ENCODE assay signal across 1 cellular context in the genomic region with DNA sequence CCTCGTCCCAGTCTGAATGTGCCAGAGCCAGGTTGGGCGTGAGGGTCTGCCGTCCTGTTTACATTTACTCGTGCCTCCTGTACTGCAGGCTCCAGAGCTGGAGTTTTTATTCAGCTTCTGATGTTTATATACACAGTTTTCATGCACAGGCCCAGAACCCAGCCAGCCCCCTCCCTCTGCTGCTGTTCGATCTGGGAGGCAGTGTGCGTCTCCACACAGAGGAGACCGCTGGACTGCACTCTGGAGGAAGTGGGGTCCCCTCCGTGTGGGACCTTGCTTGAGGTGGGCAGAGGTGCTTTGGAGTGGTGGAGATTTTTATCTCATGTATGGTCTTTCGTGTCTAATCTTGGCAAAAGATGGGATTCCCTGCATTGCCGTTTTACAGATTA.
TF ChIP-seq lines count a peak whose summit lies in the region.

No MANE protein-coding gene starts in this region.

TF ChIP-seq in H1, 55 proteins besides CTCF, POLR2A, EP300 and RAD21:
- TF ChIP-seq CEBPB (IDR thresholded peaks at IDR 0.05; ENCODE audit: low read depth, low read length), result no peak
- no peak for TF ChIP-seq RFX5 (IDR thresholded peaks at IDR 0.05; ENCODE audit: borderline replicate concordance, low read depth, low read length)
- TF ChIP-seq, protein P1, sequence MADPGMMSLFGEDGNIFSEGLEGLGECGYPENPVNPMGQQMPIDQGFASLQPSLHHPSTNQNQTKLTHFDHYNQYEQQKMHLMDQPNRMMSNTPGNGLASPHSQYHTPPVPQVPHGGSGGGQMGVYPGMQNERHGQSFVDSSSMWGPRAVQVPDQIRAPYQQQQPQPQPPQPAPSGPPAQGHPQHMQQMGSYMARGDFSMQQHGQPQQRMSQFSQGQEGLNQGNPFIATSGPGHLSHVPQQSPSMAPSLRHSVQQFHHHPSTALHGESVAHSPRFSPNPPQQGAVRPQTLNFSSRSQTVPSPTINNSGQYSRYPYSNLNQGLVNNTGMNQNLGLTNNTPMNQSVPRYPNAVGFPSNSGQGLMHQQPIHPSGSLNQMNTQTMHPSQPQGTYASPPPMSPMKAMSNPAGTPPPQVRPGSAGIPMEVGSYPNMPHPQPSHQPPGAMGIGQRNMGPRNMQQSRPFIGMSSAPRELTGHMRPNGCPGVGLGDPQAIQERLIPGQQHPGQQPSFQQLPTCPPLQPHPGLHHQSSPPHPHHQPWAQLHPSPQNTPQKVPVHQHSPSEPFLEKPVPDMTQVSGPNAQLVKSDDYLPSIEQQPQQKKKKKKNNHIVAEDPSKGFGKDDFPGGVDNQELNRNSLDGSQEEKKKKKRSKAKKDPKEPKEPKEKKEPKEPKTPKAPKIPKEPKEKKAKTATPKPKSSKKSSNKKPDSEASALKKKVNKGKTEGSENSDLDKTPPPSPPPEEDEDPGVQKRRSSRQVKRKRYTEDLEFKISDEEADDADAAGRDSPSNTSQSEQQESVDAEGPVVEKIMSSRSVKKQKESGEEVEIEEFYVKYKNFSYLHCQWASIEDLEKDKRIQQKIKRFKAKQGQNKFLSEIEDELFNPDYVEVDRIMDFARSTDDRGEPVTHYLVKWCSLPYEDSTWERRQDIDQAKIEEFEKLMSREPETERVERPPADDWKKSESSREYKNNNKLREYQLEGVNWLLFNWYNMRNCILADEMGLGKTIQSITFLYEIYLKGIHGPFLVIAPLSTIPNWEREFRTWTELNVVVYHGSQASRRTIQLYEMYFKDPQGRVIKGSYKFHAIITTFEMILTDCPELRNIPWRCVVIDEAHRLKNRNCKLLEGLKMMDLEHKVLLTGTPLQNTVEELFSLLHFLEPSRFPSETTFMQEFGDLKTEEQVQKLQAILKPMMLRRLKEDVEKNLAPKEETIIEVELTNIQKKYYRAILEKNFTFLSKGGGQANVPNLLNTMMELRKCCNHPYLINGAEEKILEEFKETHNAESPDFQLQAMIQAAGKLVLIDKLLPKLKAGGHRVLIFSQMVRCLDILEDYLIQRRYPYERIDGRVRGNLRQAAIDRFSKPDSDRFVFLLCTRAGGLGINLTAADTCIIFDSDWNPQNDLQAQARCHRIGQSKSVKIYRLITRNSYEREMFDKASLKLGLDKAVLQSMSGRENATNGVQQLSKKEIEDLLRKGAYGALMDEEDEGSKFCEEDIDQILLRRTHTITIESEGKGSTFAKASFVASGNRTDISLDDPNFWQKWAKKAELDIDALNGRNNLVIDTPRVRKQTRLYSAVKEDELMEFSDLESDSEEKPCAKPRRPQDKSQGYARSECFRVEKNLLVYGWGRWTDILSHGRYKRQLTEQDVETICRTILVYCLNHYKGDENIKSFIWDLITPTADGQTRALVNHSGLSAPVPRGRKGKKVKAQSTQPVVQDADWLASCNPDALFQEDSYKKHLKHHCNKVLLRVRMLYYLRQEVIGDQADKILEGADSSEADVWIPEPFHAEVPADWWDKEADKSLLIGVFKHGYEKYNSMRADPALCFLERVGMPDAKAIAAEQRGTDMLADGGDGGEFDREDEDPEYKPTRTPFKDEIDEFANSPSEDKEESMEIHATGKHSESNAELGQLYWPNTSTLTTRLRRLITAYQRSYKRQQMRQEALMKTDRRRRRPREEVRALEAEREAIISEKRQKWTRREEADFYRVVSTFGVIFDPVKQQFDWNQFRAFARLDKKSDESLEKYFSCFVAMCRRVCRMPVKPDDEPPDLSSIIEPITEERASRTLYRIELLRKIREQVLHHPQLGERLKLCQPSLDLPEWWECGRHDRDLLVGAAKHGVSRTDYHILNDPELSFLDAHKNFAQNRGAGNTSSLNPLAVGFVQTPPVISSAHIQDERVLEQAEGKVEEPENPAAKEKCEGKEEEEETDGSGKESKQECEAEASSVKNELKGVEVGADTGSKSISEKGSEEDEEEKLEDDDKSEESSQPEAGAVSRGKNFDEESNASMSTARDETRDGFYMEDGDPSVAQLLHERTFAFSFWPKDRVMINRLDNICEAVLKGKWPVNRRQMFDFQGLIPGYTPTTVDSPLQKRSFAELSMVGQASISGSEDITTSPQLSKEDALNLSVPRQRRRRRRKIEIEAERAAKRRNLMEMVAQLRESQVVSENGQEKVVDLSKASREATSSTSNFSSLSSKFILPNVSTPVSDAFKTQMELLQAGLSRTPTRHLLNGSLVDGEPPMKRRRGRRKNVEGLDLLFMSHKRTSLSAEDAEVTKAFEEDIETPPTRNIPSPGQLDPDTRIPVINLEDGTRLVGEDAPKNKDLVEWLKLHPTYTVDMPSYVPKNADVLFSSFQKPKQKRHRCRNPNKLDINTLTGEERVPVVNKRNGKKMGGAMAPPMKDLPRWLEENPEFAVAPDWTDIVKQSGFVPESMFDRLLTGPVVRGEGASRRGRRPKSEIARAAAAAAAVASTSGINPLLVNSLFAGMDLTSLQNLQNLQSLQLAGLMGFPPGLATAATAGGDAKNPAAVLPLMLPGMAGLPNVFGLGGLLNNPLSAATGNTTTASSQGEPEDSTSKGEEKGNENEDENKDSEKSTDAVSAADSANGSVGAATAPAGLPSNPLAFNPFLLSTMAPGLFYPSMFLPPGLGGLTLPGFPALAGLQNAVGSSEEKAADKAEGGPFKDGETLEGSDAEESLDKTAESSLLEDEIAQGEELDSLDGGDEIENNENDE (IDR thresholded peaks at IDR 0.05; ENCODE audit: insufficient replicate concordance, low read length), result no peak
- no peak for TF ChIP-seq KDM4A (IDR thresholded peaks at IDR 0.05; ENCODE audit: low read depth, low read length, severe bottlenecking)
